In genomic region chr12:118358607-118359540, GRCh38 we compare ENCODE assay signal across 1 cellular context.
TF ChIP-seq lines count a peak whose summit lies in the region.

No MANE protein-coding gene starts in this region.

TF ChIP-seq in IMR-90, 13 proteins besides CTCF, POLR2A, EP300 and RAD21:
- no peak for TF ChIP-seq MXI1 (IDR thresholded peaks at IDR 0.05; ENCODE audit: borderline replicate concordance, low read depth, low read length)
- no peak for TF ChIP-seq MAFK (IDR thresholded peaks at IDR 0.05; ENCODE audit: low read depth, low read length)
- TF ChIP-seq USF2 (IDR thresholded peaks at IDR 0.05; ENCODE audit: low read depth, low read length): no peak
- TF ChIP-seq CEBPB (IDR thresholded peaks at IDR 0.05; ENCODE audit: low read depth, low read length): no peak
- TF ChIP-seq RCOR1 (IDR thresholded peaks at IDR 0.05; ENCODE audit: insufficient replicate concordance, low read length): no peak
- TF ChIP-seq FOS (IDR thresholded peaks at IDR 0.05; ENCODE audit: low read depth, low read length): no peak
- TF ChIP-seq, protein P1, sequence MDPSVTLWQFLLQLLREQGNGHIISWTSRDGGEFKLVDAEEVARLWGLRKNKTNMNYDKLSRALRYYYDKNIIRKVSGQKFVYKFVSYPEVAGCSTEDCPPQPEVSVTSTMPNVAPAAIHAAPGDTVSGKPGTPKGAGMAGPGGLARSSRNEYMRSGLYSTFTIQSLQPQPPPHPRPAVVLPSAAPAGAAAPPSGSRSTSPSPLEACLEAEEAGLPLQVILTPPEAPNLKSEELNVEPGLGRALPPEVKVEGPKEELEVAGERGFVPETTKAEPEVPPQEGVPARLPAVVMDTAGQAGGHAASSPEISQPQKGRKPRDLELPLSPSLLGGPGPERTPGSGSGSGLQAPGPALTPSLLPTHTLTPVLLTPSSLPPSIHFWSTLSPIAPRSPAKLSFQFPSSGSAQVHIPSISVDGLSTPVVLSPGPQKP (IDR thresholded peaks at IDR 0.05; ENCODE audit: borderline replicate concordance, low read depth, low read length): no peak
- TF ChIP-seq RFX5 (IDR thresholded peaks at IDR 0.05; ENCODE audit: low read depth, low read length): no peak
- TF ChIP-seq SMC3 (IDR thresholded peaks at IDR 0.05; ENCODE audit: low read depth, low read length): no peak
- no peak for TF ChIP-seq NFE2L2 (IDR thresholded peaks at IDR 0.05; ENCODE audit: low read depth, low read length)
- TF ChIP-seq CHD1 (IDR thresholded peaks at IDR 0.05; ENCODE audit: low read depth, low read length): no peak
- no peak for TF ChIP-seq BHLHE40 (IDR thresholded peaks at IDR 0.05; ENCODE audit: low read depth, low read length)
- no peak for TF ChIP-seq MAZ (IDR thresholded peaks at IDR 0.05; ENCODE audit: borderline replicate concordance, low read depth, low read length)
